ENCODE assay signal across 8 cellular contexts in the genomic region with DNA sequence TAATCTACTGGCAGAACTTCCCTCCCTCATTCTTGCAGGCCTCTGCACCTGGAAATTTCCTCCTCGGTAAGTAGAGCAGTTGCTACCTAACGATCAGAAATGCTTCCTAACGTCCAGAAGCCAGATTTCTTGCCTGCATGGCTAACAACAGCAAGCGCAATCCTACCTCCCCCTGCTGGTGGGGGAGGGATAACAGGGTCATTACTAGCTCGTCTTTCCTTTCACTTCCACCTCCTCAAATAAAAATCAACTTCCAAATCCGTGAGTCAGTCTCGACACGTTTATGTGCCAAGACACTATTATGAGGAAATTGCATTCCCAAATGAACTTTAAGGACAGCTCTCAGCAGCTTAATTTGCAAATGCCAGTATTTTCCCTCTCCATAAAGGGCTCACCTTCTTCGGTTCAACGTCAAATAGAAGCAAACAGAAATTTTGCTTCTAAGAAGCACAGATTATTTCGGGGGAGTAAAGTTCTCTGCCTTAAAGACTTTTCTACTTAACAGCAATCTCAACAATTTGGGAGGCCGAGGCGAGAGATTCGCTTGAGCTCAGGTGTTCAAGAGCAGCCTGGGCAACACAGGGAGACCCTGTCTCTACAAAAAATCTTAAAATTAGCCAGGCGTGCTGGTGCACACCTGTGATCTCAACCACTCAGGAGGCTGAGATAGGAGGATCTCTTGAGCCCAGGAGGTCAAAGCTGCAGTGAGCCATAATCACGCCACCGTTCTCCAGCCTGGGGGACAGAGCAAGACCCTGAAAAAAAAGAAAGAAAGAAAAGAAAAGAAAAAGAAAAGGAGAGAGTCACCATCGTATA.
DNase-seq lines count a peak whose midpoint lies in the region; ATAC-seq and TF ChIP-seq lines count a peak whose summit lies in the region.

No MANE protein-coding gene starts in this region.

- intact Hi-C loops in activated CD4-positive, alpha-beta T cell treated with anti-CD3 and anti-CD28 coated beads, Interleukin-2, amount 10 ng/mL, durations not matched to agents 24 days and 14 days (cut with micrococcal nuclease) = no loop called here
- intact Hi-C loops in spleen (cut with DNase I; ENCODE audit: low total_unique reads) = no loop called here
- intact Hi-C loops in gastrocnemius medialis (cut with DNase I; ENCODE audit: low total_unique reads) = no loop called here

- no peak overlapping the region for H3K27ac ChIP-seq in SK-N-SH (ENCODE audit: low read depth in 2 of 2, low read length in 1 of 2)
- no peak overlapping the region for H3K27ac ChIP-seq in spleen
- no peak overlapping the region for H3K27ac ChIP-seq in gastrocnemius medialis

- H3K79me2 ChIP-seq in SK-N-SH (ENCODE audit: insufficient read depth) = no peaks in the 10 kb centered on the region

- DNase-seq in SK-N-SH (no peak), M059J (ENCODE audit: low read depth) (peak; percentile 36), fibroblast of villous mesenchyme (ENCODE audit: low read depth) (peak; percentile 20), spleen (no peak), gastrocnemius medialis (no peak)
- peak; percentile 78 for DNase-seq in activated CD4-positive, alpha-beta T cell treated with anti-CD3 and anti-CD28 coated beads, Interleukin-2, amount 10 ng/mL, durations not matched to agents 24 days and 14 days

- POLR2A ChIA-PET in SK-N-SH (lab: Yijun Ruan, JAX) = no interaction called here

- TF ChIP-seq POLR2A in spleen (IDR thresholded peaks at IDR 0.05) = no peak
- no peak for TF ChIP-seq POLR2A in gastrocnemius medialis (IDR thresholded peaks at IDR 0.05)

- no peak overlapping the region for H3K4me2 ChIP-seq in SK-N-SH

- H2AFZ ChIP-seq in SK-N-SH (ENCODE audit: low read depth) = no peak overlapping the region

- H3K4me3 ChIP-seq in SK-N-SH (ENCODE audit: low read depth in 2 of 2, low read length in 1 of 2) (peak overlapping the region in 1 of 2 experiments; percentile 49; a peak in 1 of 4 replicates), fibroblast of villous mesenchyme (ENCODE audit: low read depth, low read length) (no peak overlapping the region), spleen (peak overlapping the region in 1 of 8 donors; percentile 33), gastrocnemius medialis (peak overlapping the region in 1 of 4 donors; percentile 9)

- H3K4me3 Mint-ChIP-seq in activated CD4-positive, alpha-beta T cell treated with anti-CD3 and anti-CD28 coated beads, Interleukin-2, amount 10 ng/mL, durations not matched to agents 24 days and 14 days = peak overlapping the region; percentile 62

- H4K20me1 ChIP-seq in SK-N-SH (ENCODE audit: insufficient read depth) = no peaks in the 10 kb centered on the region

- H3K27me3 ChIP-seq in SK-N-SH (ENCODE audit: insufficient read depth) (no peaks in the 10 kb centered on the region), spleen (replicated peaks in 1 of 7) (no peaks in the 10 kb centered on the region), gastrocnemius medialis (no peaks in the 10 kb centered on the region)

- H3K9ac ChIP-seq in SK-N-SH = no peak overlapping the region

- H3K27ac Mint-ChIP-seq in activated CD4-positive, alpha-beta T cell treated with anti-CD3 and anti-CD28 coated beads, Interleukin-2, amount 10 ng/mL, durations not matched to agents 24 days and 14 days = no peak overlapping the region

- no peaks in the 10 kb centered on the region for H3K9me3 Mint-ChIP-seq in activated CD4-positive, alpha-beta T cell treated with anti-CD3 and anti-CD28 coated beads, Interleukin-2, amount 10 ng/mL, durations not matched to agents 24 days and 14 days

- in situ Hi-C loops in gastrocnemius medialis (cut with MboI; ENCODE audit: low sequenced_read_pairs in 4 of 4) = no loop called here

- peak; percentile 29; the same call in 1 of the 2 replicates for TF ChIP-seq RAD21 in SK-N-SH (IDR thresholded peaks at IDR 0.05; ENCODE audit: low read length)

- H3K27me3 Mint-ChIP-seq in activated CD4-positive, alpha-beta T cell treated with anti-CD3 and anti-CD28 coated beads, Interleukin-2, amount 10 ng/mL, durations not matched to agents 24 days and 14 days = no peaks in the 10 kb centered on the region

- CTCF ChIA-PET in SK-N-SH (lab: Yijun Ruan, JAX) = interaction anchor here (0.5 to 2.1 kb wide), 7 partner anchors 10 to 167 kb away, joined by 3 to 8 read pairs (median 3); no protein-coding TSS in a partner anchor

- ATAC-seq in SK-N-SH treated with all-trans-retinoic acid at 6 μM for 48 hours (no peak), GM21528 (IDR thresholded peaks at IDR 0.05; ENCODE audit: low FRiP score, unreplicated experiment) (peak; percentile 60), gastrocnemius medialis (no peak)

- H3K36me3 ChIP-seq in SK-N-SH (replicated peaks in 1 of 2; ENCODE audit: control insufficient read depth in 1 of 2, insufficient read depth in 2 of 2, low read length in 1 of 2) (no peaks in the 10 kb centered on the region), spleen (no peaks in the 10 kb centered on the region), gastrocnemius medialis (no peaks in the 10 kb centered on the region)

- no peak for TF ChIP-seq EP300 in SK-N-SH (IDR thresholded peaks at IDR 0.05; ENCODE audit: borderline replicate concordance in 1 of 2, low read depth in 1 of 2, low read length in 1 of 2)

- H3K4me1 Mint-ChIP-seq in activated CD4-positive, alpha-beta T cell treated with anti-CD3 and anti-CD28 coated beads, Interleukin-2, amount 10 ng/mL, durations not matched to agents 24 days and 14 days = peaks cover 5% of the 10 kb centered on the region

- H3K9me2 ChIP-seq in SK-N-SH = no peaks in the 10 kb centered on the region

- H3K9me3 ChIP-seq in SK-N-SH (no peaks in the 10 kb centered on the region), spleen (no peaks in the 10 kb centered on the region), gastrocnemius medialis (no peaks in the 10 kb centered on the region)

- 54% methylated on average over 18 of the region's 18 CpGs for WGBS in SK-N-SH (ENCODE audit: low lambda C conversion rate)
- 43 to 51% (median 49%) methylated on average over 18 of the region's 18 CpGs for WGBS in spleen, 5 donors

- no peaks in the 10 kb centered on the region for H3K4me1 ChIP-seq in SK-N-SH (ENCODE audit: control insufficient read depth in 1 of 2, insufficient read depth in 2 of 2, low read depth in 1 of 2, low read length in 1 of 2)
- peaks cover 0 to 8% (median 0%) of the 10 kb centered on the region in 6 donors for H3K4me1 ChIP-seq in spleen
- H3K4me1 ChIP-seq in gastrocnemius medialis = no peaks in the 10 kb centered on the region

- no peaks in the 10 kb centered on the region for H3F3A ChIP-seq in SK-N-SH (replicated peaks; ENCODE audit: insufficient read depth)

- TF ChIP-seq CTCF in SK-N-SH (IDR thresholded peaks at IDR 0.05) (peak; percentile 26), fibroblast of villous mesenchyme (IDR thresholded peaks at IDR 0.05; ENCODE audit: insufficient read depth, low read depth, low read length) (peak; percentile 53), spleen (IDR thresholded peaks at IDR 0.05 in 8 of 11, conservative IDR thresholded peaks at IDR 0.05 in 3 of 11) (peak in 8 of 11 experiments; percentile 16 to 50 (median 36)), gastrocnemius medialis (IDR thresholded peaks at IDR 0.05 in 4 of 5, conservative IDR thresholded peaks at IDR 0.05 in 1 of 5) (peak in 1 of 5 experiments; percentile 29)

- no peaks in the 10 kb centered on the region for H3K36me3 Mint-ChIP-seq in activated CD4-positive, alpha-beta T cell treated with anti-CD3 and anti-CD28 coated beads, Interleukin-2, amount 10 ng/mL, durations not matched to agents 24 days and 14 days (ENCODE audit: low read depth)

TF ChIP-seq in SK-N-SH, 30 proteins besides CTCF, POLR2A, EP300 and RAD21 (continues in another document):
- TF ChIP-seq NRF1 (IDR thresholded peaks at IDR 0.05; ENCODE audit: low read depth, low read length) = no peak
- TF ChIP-seq, protein P1, sequence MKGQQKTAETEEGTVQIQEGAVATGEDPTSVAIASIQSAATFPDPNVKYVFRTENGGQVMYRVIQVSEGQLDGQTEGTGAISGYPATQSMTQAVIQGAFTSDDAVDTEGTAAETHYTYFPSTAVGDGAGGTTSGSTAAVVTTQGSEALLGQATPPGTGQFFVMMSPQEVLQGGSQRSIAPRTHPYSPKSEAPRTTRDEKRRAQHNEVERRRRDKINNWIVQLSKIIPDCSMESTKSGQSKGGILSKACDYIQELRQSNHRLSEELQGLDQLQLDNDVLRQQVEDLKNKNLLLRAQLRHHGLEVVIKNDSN (IDR thresholded peaks at IDR 0.05; ENCODE audit: borderline replicate concordance, low read depth) = no peak
- no peak for TF ChIP-seq FOSL2 (IDR thresholded peaks at IDR 0.05; ENCODE audit: borderline replicate concordance, low read depth)
- no peak for TF ChIP-seq MAX (IDR thresholded peaks at IDR 0.05; ENCODE audit: low read depth)
- TF ChIP-seq RCOR1 (IDR thresholded peaks at IDR 0.05; ENCODE audit: low read length) = no peak
- TF ChIP-seq POLR2AphosphoS5 (IDR thresholded peaks at IDR 0.05; ENCODE audit: low read depth, low read length) = no peak
- TF ChIP-seq JUND (IDR thresholded peaks at IDR 0.05) = no peak
- no peak for TF ChIP-seq CHD2 (IDR thresholded peaks at IDR 0.05; ENCODE audit: low read length, partially characterized antibody)

TF ChIP-seq in SK-N-SH treated with all-trans-retinoic acid at 6 μM for 48 hours, 23 proteins besides CTCF, POLR2A, EP300 and RAD21 (continues in another document):
- TF ChIP-seq ZFP3 (CRISPR knock-in tag; IDR thresholded peaks at IDR 0.05) = no peak
- TF ChIP-seq TSHZ2 (CRISPR knock-in tag; IDR thresholded peaks at IDR 0.05) = no peak
- no peak for TF ChIP-seq SNAI2 (CRISPR knock-in tag; IDR thresholded peaks at IDR 0.05)
- no peak for TF ChIP-seq PPARA (CRISPR knock-in tag; IDR thresholded peaks at IDR 0.05; ENCODE audit: borderline replicate concordance)

Comparison
In these comparisons a context has a peak if more than half of its experiments do, and no peak if none do; other contexts are left out.
1. DNase-seq: peak in M059J (single experiment), activated CD4-positive, alpha-beta T cell treated with anti-CD3 and anti-CD28 coated beads, Interleukin-2, amount 10 ng/mL, durations not matched to agents 24 days and 14 days (single experiment) and fibroblast of villous mesenchyme (single experiment); none in SK-N-SH (single experiment), spleen (single experiment) and gastrocnemius medialis (0 of 2).